ENCODE assay signal across 1 cellular context in genomic region chr20:1368448-1369199, GRCh38.
A peak's percentile ranks its signal among the peaks of the same experiment; 100 is the strongest.
TF ChIP-seq lines count a peak whose summit lies in the region.

No MANE protein-coding gene starts in this region.

TF ChIP-seq in HEK293, 187 proteins besides CTCF, POLR2A, EP300 and RAD21 (continued from another document):
- TF ChIP-seq ZNF529 (tag by site-specific recombination; IDR thresholded peaks at IDR 0.05; ENCODE audit: insufficient replicate concordance) (no peak), PRDM4 (tag by site-specific recombination; IDR thresholded peaks at IDR 0.05) (peak; percentile 81), MYNN (tag by site-specific recombination; IDR thresholded peaks at IDR 0.05; ENCODE audit: borderline replicate concordance) (no peak), PRDM6 (tag by site-specific recombination; IDR thresholded peaks at IDR 0.05) (peak; percentile 49; the same call in 1 of the 2 replicates), ZNF645 (tag by site-specific recombination; IDR thresholded peaks at IDR 0.05) (no peak), HIC1 (tag by site-specific recombination; IDR thresholded peaks at IDR 0.05) (peak; percentile 75), ZBTB8A (tag by site-specific recombination; IDR thresholded peaks at IDR 0.05) (no peak), ZNF518A (tag by site-specific recombination; conservative IDR thresholded peaks at IDR 0.05; ENCODE audit: low read depth) (no peak), ZNF398 (tag by site-specific recombination; IDR thresholded peaks at IDR 0.05) (peak; percentile 33; the same call in 1 of the 2 replicates), ZNF654 (tag by site-specific recombination; IDR thresholded peaks at IDR 0.05; ENCODE audit: low read depth) (peak; percentile 47), ZSCAN30 (tag by site-specific recombination; IDR thresholded peaks at IDR 0.05) (no peak), SP7 (tag by site-specific recombination; IDR thresholded peaks at IDR 0.05) (peak; percentile 69), ZNF621 (tag by site-specific recombination; IDR thresholded peaks at IDR 0.05) (no peak), ZNF140 (tag by site-specific recombination; IDR thresholded peaks at IDR 0.05) (no peak), ZNF19 (tag by site-specific recombination; IDR thresholded peaks at IDR 0.05; ENCODE audit: low read depth) (no peak), ZNF48 (tag by site-specific recombination; IDR thresholded peaks at IDR 0.05) (no peak), ZNF776 (tag by site-specific recombination; IDR thresholded peaks at IDR 0.05; ENCODE audit: borderline replicate concordance) (no peak), ZNF692 (tag by site-specific recombination; IDR thresholded peaks at IDR 0.05) (no peak), KLF7 (tag by site-specific recombination; IDR thresholded peaks at IDR 0.05; ENCODE audit: borderline replicate concordance) (no peak), ZNF248 (tag by site-specific recombination; IDR thresholded peaks at IDR 0.05) (no peak), ZFP3 (tag by site-specific recombination; IDR thresholded peaks at IDR 0.05; ENCODE audit: low read depth) (no peak), ZBTB11 (tag by site-specific recombination; conservative IDR thresholded peaks at IDR 0.05; ENCODE audit: low read depth) (no peak), ZNF366 (tag by site-specific recombination; conservative IDR thresholded peaks at IDR 0.05) (0 out of 2 replicates have a peak, but pooled peaks have one; percentile 14)
TF ChIP-seq in HEK293: peak in this region for 13.
